ENCODE assay signal across 26 cellular contexts in the genomic region with DNA sequence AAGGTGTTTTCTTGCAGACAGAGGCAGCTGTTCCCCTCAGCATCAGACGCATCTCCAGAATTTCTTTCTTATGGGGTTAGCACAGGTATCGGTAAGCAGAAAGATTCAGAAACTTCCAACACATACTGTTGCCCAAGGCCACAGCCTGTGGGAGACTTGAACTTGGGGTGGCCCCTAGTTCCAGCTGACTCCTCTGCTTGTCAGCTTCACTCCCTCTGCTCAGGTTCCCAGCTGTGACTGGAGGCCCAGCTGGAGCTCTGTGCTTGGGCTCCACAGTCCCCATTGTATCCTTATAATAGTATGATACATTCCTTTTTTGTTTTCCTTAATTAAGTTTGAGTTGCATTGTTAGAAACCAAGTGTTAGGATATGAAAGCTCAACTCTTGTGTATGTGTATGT.
"Had no signal": no experiment of that assay in that cellular context is flagged by ENCODE, and none has a peak within 500 bp of the region (broad histone marks: within the 10 kb centered on the region; RNA-seq: fewer than 3 reads in every experiment).

No MANE protein-coding gene starts in this region.

- DNase-seq: activated B cell treated with CpG ODN at 0.5 μM for 24 hours; activated CD4-positive, alpha-beta memory T cell treated with anti-CD3 and anti-CD28 coated beads for 36 hours; activated CD4-positive, alpha-beta T cell treated with anti-CD3 and anti-CD28 coated beads for 4 hours; activated CD4-positive, alpha-beta T cell treated with anti-CD3 and anti-CD28 coated beads, Interleukin-2, amount 10 ng/mL, durations not matched to agents 24 days and 14 days; activated CD4-positive, alpha-beta T cell treated with anti-CD3 and anti-CD28 coated beads, Interleukin-2, amount 50 U/mL, for 1 hour; activated CD4-positive, alpha-beta T cell treated with anti-CD3 and anti-CD28 coated beads, Interleukin-2, amount 50 U/mL, for 4 hours; activated CD4-positive, CD25-positive, alpha-beta regulatory T cell treated with anti-CD3 and anti-CD28 coated beads, Interleukin-2, amount 50 U/mL, for 72 hours; activated CD8-positive, alpha-beta memory T cell treated with anti-CD3 and anti-CD28 coated beads, Interleukin-2, amount 50 U/mL, for 4 hours; activated CD8-positive, alpha-beta T cell treated with anti-CD3 and anti-CD28 coated beads for 36 hours; activated effector memory CD4-positive, alpha-beta T cell treated with anti-CD3 and anti-CD28 coated beads, Interleukin-2, amount 50 U/mL, for 16 hours; activated naive CD4-positive, alpha-beta T cell treated with anti-CD3 and anti-CD28 coated beads, Interleukin-2, amount 10 ng/mL, durations not matched to agents 7 days and 5 days; activated naive CD4-positive, alpha-beta T cell treated with Interleukin-2 at 50 U/mL for 16 hours; activated naive CD8-positive, alpha-beta T cell treated with anti-CD3 and anti-CD28 coated beads, Interleukin-2, amount 10 ng/mL, durations not matched to agents 7 days and 5 days; activated naive CD8-positive, alpha-beta T cell treated with anti-CD3 and anti-CD28 coated beads, Interleukin-2, amount 50 U/mL, for 24 hours; activated T-cell treated with anti-CD3 and anti-CD28 coated beads for 4 hours; activated T-cell treated with anti-CD3 and anti-CD28 coated beads, Interleukin-2, amount 50 U/mL, for 1 hour; activated T-cell treated with anti-CD3 and anti-CD28 coated beads, Interleukin-2, amount 50 U/mL, for 4 hours; activated T-cell treated with anti-CD3 and anti-CD28 coated beads, Interleukin-2, amount 50 U/mL, for 72 hours; amygdala; anterior cingulate cortex; central memory CD4-positive, alpha-beta T cell; T-helper 1 cell; T-helper 9 cell had no signal

- H3K9me3 ChIP-seq: ascending aorta had no signal

- H3K27ac ChIP-seq: ascending aorta, cardiac muscle cell, VCaP had no signal

- H3K36me3 ChIP-seq: ascending aorta, cardiac muscle cell had no signal

- H3K4me3 ChIP-seq: ascending aorta, cardiac muscle cell had no signal
